In genomic region chr1:5599541-5599940, GRCh38 we compare ENCODE assay signal across 21 cellular contexts.
"Had no signal": no experiment of that assay in that cellular context is flagged by ENCODE, and none has a peak within 500 bp of the region (broad histone marks: within the 10 kb centered on the region; RNA-seq: fewer than 3 reads in every experiment).

No MANE protein-coding gene starts in this region.

- H3K4me3 ChIP-seq: ascending aorta, gastroesophageal sphincter, heart left ventricle, left ventricle myocardium inferior, mucosa of descending colon, tibial artery, uterus had no signal

- H3K36me3 ChIP-seq: ascending aorta, gastroesophageal sphincter, heart left ventricle, left ventricle myocardium inferior, tibial artery, uterus had no signal

- H3K4me1 Mint-ChIP-seq: central memory CD8-positive, alpha-beta T cell; memory B cell had no signal

- H3K27me3 ChIP-seq: ascending aorta, uterus had no signal

- H3K27ac Mint-ChIP-seq: activated CD8-positive, alpha-beta T cell treated with anti-CD3 and anti-CD28 coated beads for 36 hours; activated T-cell treated with anti-CD3 and anti-CD28 coated beads, Interleukin-2, amount 50 U/mL, for 72 hours; memory B cell had no signal

- ATAC-seq: activated CD8-positive, alpha-beta T cell treated with anti-CD3 and anti-CD28 coated beads for 36 hours; activated T-cell treated with anti-CD3 and anti-CD28 coated beads, Interleukin-2, amount 50 U/mL, for 72 hours; esophagus mucosa; gastroesophageal sphincter; heart left ventricle; mucosa of descending colon; naive thymus-derived CD4-positive, alpha-beta T cell had no signal

- H3K9me3 ChIP-seq: ascending aorta, gastroesophageal sphincter, heart left ventricle, left ventricle myocardium inferior, mucosa of descending colon, tibial artery, uterus had no signal

- DNase-seq: activated CD8-positive, alpha-beta T cell treated with anti-CD3 and anti-CD28 coated beads for 36 hours; activated naive CD4-positive, alpha-beta T cell treated with anti-CD3 and anti-CD28 coated beads, Interleukin-2, amount 50 U/mL, for 16 hours; activated T-cell treated with anti-CD3 and anti-CD28 coated beads, Interleukin-2, amount 50 U/mL, for 72 hours; cortex of kidney; effector CD4-positive, alpha-beta T cell; heart left ventricle; left ventricle myocardium inferior; mucosa of descending colon; posterior cingulate gyrus; stimulated activated naive CD4-positive, alpha-beta T cell treated with Interleukin-2 at 50 U/mL for 16 hours; substantia nigra; SW 1271; T-helper 2 cell; tibial artery; uterus had no signal

- H3K4me1 ChIP-seq: ascending aorta, left ventricle myocardium inferior, uterus had no signal

- H3K27ac ChIP-seq: ascending aorta, gastroesophageal sphincter, heart left ventricle, left ventricle myocardium inferior, tibial artery, uterus had no signal

- H3K9me3 Mint-ChIP-seq: activated CD8-positive, alpha-beta T cell treated with anti-CD3 and anti-CD28 coated beads for 36 hours had no signal

- H3K36me3 Mint-ChIP-seq: memory B cell had no signal

- H3K4me3 Mint-ChIP-seq: activated CD8-positive, alpha-beta T cell treated with anti-CD3 and anti-CD28 coated beads for 36 hours; activated T-cell treated with anti-CD3 and anti-CD28 coated beads, Interleukin-2, amount 50 U/mL, for 72 hours; central memory CD8-positive, alpha-beta T cell; memory B cell; naive thymus-derived CD4-positive, alpha-beta T cell had no signal
